27 cellular contexts compared by ENCODE assay signal in genomic region chr1:8720347-8720746, GRCh38.
"Had no signal": no experiment of that assay in that cellular context is flagged by ENCODE, and none has a peak within 500 bp of the region (broad histone marks: within the 10 kb centered on the region; RNA-seq: fewer than 3 reads in every experiment).

No MANE protein-coding gene starts in this region.

- H3K36me3 Mint-ChIP-seq: activated naive CD8-positive, alpha-beta T cell had no signal

- H3K27me3 Mint-ChIP-seq: activated naive CD8-positive, alpha-beta T cell; progenitor cell of endocrine pancreas; stimulated activated naive CD8-positive, alpha-beta T cell treated with anti-CD3 and anti-CD28 coated beads, Interleukin-15, Interleukin-2, amounts not matched to agents 100 ng/mL and 50 ng/mL, for 24 hours; type B pancreatic cell had no signal

- H3K4me1 ChIP-seq: ascending aorta, uterus had no signal

- DNase-seq: activated CD4-positive, alpha-beta T cell treated with anti-CD3 and anti-CD28 coated beads for 4 hours; activated CD4-positive, alpha-beta T cell treated with anti-CD3 and anti-CD28 coated beads, Interleukin-2, amount 50 U/mL, for 4 hours; activated naive CD4-positive, alpha-beta T cell; activated T-cell treated with anti-CD3 and anti-CD28 coated beads for 4 hours; activated T-cell treated with anti-CD3 and anti-CD28 coated beads, Interleukin-2, amount 50 U/mL, for 72 hours; adrenal gland; brain microvascular endothelial cell; dorsolateral prefrontal cortex; effector memory CD4-positive, alpha-beta T cell; heart left ventricle; hypothalamus; mesendoderm; mucosa of descending colon; ovary; right lobe of liver; stimulated activated CD4-positive, alpha-beta T cell treated with anti-CD3 and anti-CD28 coated beads, Interleukin-2, amount 100 ng/mL, for 48 hours; SW 1271; uterus had no signal

- H3K4me3 ChIP-seq: adrenal gland, ascending aorta, coronary artery, dorsolateral prefrontal cortex, heart left ventricle, mucosa of descending colon, ovary, right lobe of liver, thoracic aorta, uterus had no signal

- ATAC-seq: activated T-cell treated with anti-CD3 and anti-CD28 coated beads, Interleukin-2, amount 50 U/mL, for 72 hours; heart left ventricle; mucosa of descending colon; right lobe of liver had no signal

- H3K9me3 Mint-ChIP-seq: activated T-cell treated with anti-CD3 and anti-CD28 coated beads, Interleukin-2, amount 50 U/mL, for 72 hours; nephron; stimulated activated naive CD8-positive, alpha-beta T cell treated with anti-CD3 and anti-CD28 coated beads, Interleukin-15, Interleukin-2, amounts not matched to agents 100 ng/mL and 50 ng/mL, for 24 hours; T-helper 1 cell treated with Interleukin-12 subunit alpha and Interleukin-12 subunit beta and Interleukin-4 antibody, amounts not matched to agents 30 μg/mL and 1 μg/mL, for 36 hours; type B pancreatic cell had no signal

- H3K27ac Mint-ChIP-seq: activated naive CD8-positive, alpha-beta T cell; activated T-cell treated with anti-CD3 and anti-CD28 coated beads, Interleukin-2, amount 50 U/mL, for 72 hours; progenitor cell of endocrine pancreas; stimulated activated naive CD8-positive, alpha-beta T cell treated with anti-CD3 and anti-CD28 coated beads, Interleukin-15, Interleukin-2, amounts not matched to agents 100 ng/mL and 50 ng/mL, for 24 hours; T-helper 1 cell treated with Interleukin-12 subunit alpha and Interleukin-12 subunit beta and Interleukin-4 antibody, amounts not matched to agents 30 μg/mL and 1 μg/mL, for 36 hours; type B pancreatic cell had no signal

- H3K36me3 ChIP-seq: adrenal gland, ascending aorta, brain microvascular endothelial cell, heart left ventricle, ovary, right lobe of liver, thoracic aorta, uterus had no signal

- H3K9me3 ChIP-seq: adrenal gland, ascending aorta, heart left ventricle, mucosa of descending colon, ovary, right lobe of liver, thoracic aorta, uterus had no signal

- H3K4me3 Mint-ChIP-seq: activated naive CD8-positive, alpha-beta T cell; activated T-cell treated with anti-CD3 and anti-CD28 coated beads, Interleukin-2, amount 50 U/mL, for 72 hours; nephron; stimulated activated naive CD8-positive, alpha-beta T cell treated with anti-CD3 and anti-CD28 coated beads, Interleukin-15, Interleukin-2, amounts not matched to agents 100 ng/mL and 50 ng/mL, for 24 hours; T-helper 1 cell treated with Interleukin-12 subunit alpha and Interleukin-12 subunit beta and Interleukin-4 antibody, amounts not matched to agents 30 μg/mL and 1 μg/mL, for 36 hours; type B pancreatic cell had no signal

- H3K27me3 ChIP-seq: adrenal gland, ascending aorta, brain microvascular endothelial cell, dorsolateral prefrontal cortex, heart left ventricle, ovary, right lobe of liver, uterus had no signal
